ENCODE assay signal across 40 cellular contexts in genomic region chr9:104539275-104539674, GRCh38. TPM values are rescaled to one million over a fixed set of nuclear protein-coding genes. Genes with fewer than 3 reads are reported as not detected.
"Had no signal": no experiment of that assay in that cellular context is flagged by ENCODE, and none has a peak within 500 bp of the region (broad histone marks: within the 10 kb centered on the region; RNA-seq: fewer than 3 reads in every experiment).

No MANE protein-coding gene starts in this region.

- H3K36me3 ChIP-seq: adrenal gland, ascending aorta, cardiac muscle cell had no signal

- H3K4me1 ChIP-seq: adrenal gland, ascending aorta had no signal

- H3K9me3 Mint-ChIP-seq: activated B cell treated with CpG ODN at 0.5 μM for 24 hours; activated CD4-positive, alpha-beta memory T cell treated with anti-CD3 and anti-CD28 coated beads for 36 hours; activated CD4-positive, alpha-beta T cell treated with anti-CD3 and anti-CD28 coated beads, Interleukin-2, amount 10 ng/mL, durations not matched to agents 24 days and 14 days; activated CD8-positive, alpha-beta T cell treated with anti-CD3 and anti-CD28 coated beads for 36 hours; activated naive CD4-positive, alpha-beta T cell treated with anti-CD3 and anti-CD28 coated beads for 36 hours; activated naive CD4-positive, alpha-beta T cell treated with anti-CD3 and anti-CD28 coated beads, Interleukin-2, amount 50 U/mL, for 72 hours; activated naive CD8-positive, alpha-beta T cell treated with anti-CD3 and anti-CD28 coated beads for 36 hours; activated T-cell treated with anti-CD3 and anti-CD28 coated beads, Interleukin-2, amount 50 U/mL, for 4 hours; activated T-cell treated with anti-CD3 and anti-CD28 coated beads, Interleukin-2, amount 50 U/mL, for 72 hours; activated T-helper 1 cell treated with anti-CD3 and anti-CD28 coated beads, Interleukin-12 subunit alpha, Interleukin-12 subunit beta, Interleukin-2, Interleukin-4 antibody, amounts not matched to agents 30 ng/mL and 10 ng/mL and 1 ng/mL, durations not matched to agents 14 hours and 24 hours and 36 hours; activated T-helper 17 cell treated with anti-CD3 and anti-CD28 coated beads, Interleukin-2, amount 50 U/mL, for 72 hours; brain; T-helper 1 cell treated with Interleukin-12 subunit alpha and Interleukin-12 subunit beta and Interleukin-4 antibody, amounts not matched to agents 30 μg/mL and 1 μg/mL, for 36 hours; T-helper 2 cell treated with Interferon-gamma antibody and Interleukin-4, amounts not matched to agents 5 μg/mL and 100 μg/mL, for 36 hours had no signal

- H3K4me3 ChIP-seq: adrenal gland, ascending aorta, cardiac muscle cell had no signal

- FAIRE-seq: bronchial epithelial cell, TTC549 had no signal

- H3K36me3 Mint-ChIP-seq: activated CD4-positive, alpha-beta memory T cell treated with anti-CD3 and anti-CD28 coated beads for 36 hours; activated naive CD4-positive, alpha-beta T cell treated with anti-CD3 and anti-CD28 coated beads, Interleukin-2, amount 50 U/mL, for 72 hours; activated naive CD8-positive, alpha-beta T cell treated with anti-CD3 and anti-CD28 coated beads for 36 hours; brain had no signal

- H3K27ac ChIP-seq: adrenal gland, ascending aorta, cardiac muscle cell, VCaP had no signal

- H3K4me1 Mint-ChIP-seq: activated B cell treated with CpG ODN at 0.5 μM for 24 hours; activated CD4-positive, alpha-beta T cell treated with anti-CD3 and anti-CD28 coated beads, Interleukin-2, amount 10 ng/mL, durations not matched to agents 24 days and 14 days; activated naive CD8-positive, alpha-beta T cell treated with anti-CD3 and anti-CD28 coated beads for 36 hours; activated T-helper 17 cell treated with anti-CD3 and anti-CD28 coated beads, Interleukin-2, amount 50 U/mL, for 72 hours; brain; central memory CD8-positive, alpha-beta T cell had no signal

- ATAC-seq: activated CD8-positive, alpha-beta T cell treated with anti-CD3 and anti-CD28 coated beads for 36 hours; activated naive CD4-positive, alpha-beta T cell treated with anti-CD3 and anti-CD28 coated beads, Interleukin-2, amount 50 U/mL, for 72 hours; activated T-cell treated with anti-CD3 and anti-CD28 coated beads, Interleukin-2, amount 50 U/mL, for 4 hours; activated T-cell treated with anti-CD3 and anti-CD28 coated beads, Interleukin-2, amount 50 U/mL, for 72 hours; activated T-helper 17 cell treated with anti-CD3 and anti-CD28 coated beads, Interleukin-2, amount 50 U/mL, for 72 hours had no signal

- H3K9me3 ChIP-seq: adrenal gland, ascending aorta had no signal

- H3K4me3 Mint-ChIP-seq: activated B cell treated with CpG ODN at 0.5 μM for 24 hours; activated CD4-positive, alpha-beta memory T cell treated with anti-CD3 and anti-CD28 coated beads for 36 hours; activated CD4-positive, alpha-beta T cell treated with anti-CD3 and anti-CD28 coated beads, Interleukin-2, amount 10 ng/mL, durations not matched to agents 24 days and 14 days; activated CD8-positive, alpha-beta T cell treated with anti-CD3 and anti-CD28 coated beads for 36 hours; activated naive CD4-positive, alpha-beta T cell treated with anti-CD3 and anti-CD28 coated beads for 36 hours; activated naive CD8-positive, alpha-beta T cell treated with anti-CD3 and anti-CD28 coated beads for 36 hours; activated T-cell treated with anti-CD3 and anti-CD28 coated beads, Interleukin-2, amount 50 U/mL, for 4 hours; activated T-cell treated with anti-CD3 and anti-CD28 coated beads, Interleukin-2, amount 50 U/mL, for 72 hours; activated T-helper 1 cell treated with anti-CD3 and anti-CD28 coated beads, Interleukin-12 subunit alpha, Interleukin-12 subunit beta, Interleukin-2, Interleukin-4 antibody, amounts not matched to agents 30 ng/mL and 10 ng/mL and 1 ng/mL, durations not matched to agents 14 hours and 24 hours and 36 hours; activated T-helper 17 cell treated with anti-CD3 and anti-CD28 coated beads, Interleukin-2, amount 50 U/mL, for 72 hours; brain; central memory CD8-positive, alpha-beta T cell; T-helper 1 cell treated with Interleukin-12 subunit alpha and Interleukin-12 subunit beta and Interleukin-4 antibody, amounts not matched to agents 30 μg/mL and 1 μg/mL, for 36 hours; T-helper 2 cell treated with Interferon-gamma antibody and Interleukin-4, amounts not matched to agents 5 μg/mL and 100 μg/mL, for 36 hours had no signal

- H3K27me3 ChIP-seq: adrenal gland, ascending aorta, cardiac muscle cell had no signal

- H3K27ac Mint-ChIP-seq: activated B cell treated with CpG ODN at 0.5 μM for 24 hours; activated CD4-positive, alpha-beta memory T cell treated with anti-CD3 and anti-CD28 coated beads for 36 hours; activated CD4-positive, alpha-beta T cell treated with anti-CD3 and anti-CD28 coated beads, Interleukin-2, amount 10 ng/mL, durations not matched to agents 24 days and 14 days; activated CD8-positive, alpha-beta T cell treated with anti-CD3 and anti-CD28 coated beads for 36 hours; activated naive CD4-positive, alpha-beta T cell treated with anti-CD3 and anti-CD28 coated beads for 36 hours; activated naive CD4-positive, alpha-beta T cell treated with anti-CD3 and anti-CD28 coated beads, Interleukin-2, amount 50 U/mL, for 72 hours; activated naive CD8-positive, alpha-beta T cell treated with anti-CD3 and anti-CD28 coated beads for 36 hours; activated T-cell treated with anti-CD3 and anti-CD28 coated beads, Interleukin-2, amount 50 U/mL, for 72 hours; activated T-helper 1 cell treated with anti-CD3 and anti-CD28 coated beads, Interleukin-12 subunit alpha, Interleukin-12 subunit beta, Interleukin-2, Interleukin-4 antibody, amounts not matched to agents 30 ng/mL and 10 ng/mL and 1 ng/mL, durations not matched to agents 14 hours and 24 hours and 36 hours; activated T-helper 17 cell treated with anti-CD3 and anti-CD28 coated beads, Interleukin-2, amount 50 U/mL, for 72 hours; brain; T-helper 1 cell treated with Interleukin-12 subunit alpha and Interleukin-12 subunit beta and Interleukin-4 antibody, amounts not matched to agents 30 μg/mL and 1 μg/mL, for 36 hours; T-helper 2 cell treated with Interferon-gamma antibody and Interleukin-4, amounts not matched to agents 5 μg/mL and 100 μg/mL, for 36 hours had no signal

- H3K27me3 Mint-ChIP-seq: activated B cell treated with CpG ODN at 0.5 μM for 24 hours; activated CD4-positive, alpha-beta memory T cell treated with anti-CD3 and anti-CD28 coated beads for 36 hours; activated CD4-positive, alpha-beta T cell treated with anti-CD3 and anti-CD28 coated beads, Interleukin-2, amount 10 ng/mL, durations not matched to agents 24 days and 14 days; activated CD8-positive, alpha-beta T cell treated with anti-CD3 and anti-CD28 coated beads for 36 hours; activated naive CD8-positive, alpha-beta T cell treated with anti-CD3 and anti-CD28 coated beads for 36 hours; activated T-helper 17 cell treated with anti-CD3 and anti-CD28 coated beads, Interleukin-2, amount 50 U/mL, for 72 hours; central memory CD8-positive, alpha-beta T cell had no signal

- DNase-seq: activated B cell treated with CpG ODN at 0.5 μM for 24 hours; activated CD4-positive, alpha-beta memory T cell treated with anti-CD3 and anti-CD28 coated beads for 36 hours; activated CD4-positive, alpha-beta T cell treated with anti-CD3 and anti-CD28 coated beads for 4 hours; activated CD4-positive, alpha-beta T cell treated with anti-CD3 and anti-CD28 coated beads, Interleukin-2, amount 10 ng/mL, durations not matched to agents 24 days and 14 days; activated CD4-positive, alpha-beta T cell treated with anti-CD3 and anti-CD28 coated beads, Interleukin-2, amount 50 U/mL, for 1 hour; activated CD4-positive, alpha-beta T cell treated with anti-CD3 and anti-CD28 coated beads, Interleukin-2, amount 50 U/mL, for 4 hours; activated CD4-positive, CD25-positive, alpha-beta regulatory T cell treated with anti-CD3 and anti-CD28 coated beads, Interleukin-2, amount 50 U/mL, for 72 hours; activated CD8-positive, alpha-beta memory T cell treated with anti-CD3 and anti-CD28 coated beads, Interleukin-2, amount 50 U/mL, for 4 hours; activated CD8-positive, alpha-beta T cell treated with anti-CD3 and anti-CD28 coated beads for 36 hours; activated effector memory CD4-positive, alpha-beta T cell treated with anti-CD3 and anti-CD28 coated beads, Interleukin-2, amount 50 U/mL, for 16 hours; activated gamma-delta T cell treated with Interleukin-2 at 50 U/mL for 16 hours; activated naive CD4-positive, alpha-beta T cell; activated naive CD4-positive, alpha-beta T cell treated with anti-CD3 and anti-CD28 coated beads for 36 hours; activated naive CD4-positive, alpha-beta T cell treated with anti-CD3 and anti-CD28 coated beads, Interleukin-2, amount 50 U/mL, for 16 hours; activated naive CD8-positive, alpha-beta T cell treated with anti-CD3 and anti-CD28 coated beads for 36 hours; activated T-cell treated with anti-CD3 and anti-CD28 coated beads for 4 hours; activated T-cell treated with anti-CD3 and anti-CD28 coated beads, Interleukin-2, amount 50 U/mL, for 1 hour; activated T-cell treated with anti-CD3 and anti-CD28 coated beads, Interleukin-2, amount 50 U/mL, for 4 hours; activated T-cell treated with anti-CD3 and anti-CD28 coated beads, Interleukin-2, amount 50 U/mL, for 72 hours; adrenal gland; amniotic stem cell; caudate nucleus; cerebellar nuclear complex; T-helper 1 cell; T-helper 2 cell; T-helper 9 cell had no signal

RNA-seq across cellular contexts. Expression of gene OR13C3, which starts 2.6 kb away (rescaled TPM):
- total RNA-seq: activated B cell treated with CpG ODN at 0.5 μM for 24 hours; activated CD4-positive, alpha-beta memory T cell treated with anti-CD3 and anti-CD28 coated beads for 36 hours; activated CD4-positive, alpha-beta T cell treated with anti-CD3 and anti-CD28 coated beads, Interleukin-2, amount 10 ng/mL, durations not matched to agents 24 days and 14 days; activated CD8-positive, alpha-beta memory T cell treated with anti-CD3 and anti-CD28 coated beads for 36 hours; activated CD8-positive, alpha-beta T cell treated with anti-CD3 and anti-CD28 coated beads for 36 hours; activated naive CD4-positive, alpha-beta T cell treated with anti-CD3 and anti-CD28 coated beads for 36 hours; activated naive CD4-positive, alpha-beta T cell treated with anti-CD3 and anti-CD28 coated beads, Interleukin-2, amount 50 U/mL, for 72 hours; activated naive CD8-positive, alpha-beta T cell treated with anti-CD3 and anti-CD28 coated beads for 36 hours; activated T-cell treated with anti-CD3 and anti-CD28 coated beads, Interleukin-2, amount 50 U/mL, for 4 hours; activated T-cell treated with anti-CD3 and anti-CD28 coated beads, Interleukin-2, amount 50 U/mL, for 72 hours; activated T-helper 1 cell treated with anti-CD3 and anti-CD28 coated beads, Interleukin-12 subunit alpha, Interleukin-12 subunit beta, Interleukin-2, Interleukin-4 antibody, amounts not matched to agents 30 ng/mL and 10 ng/mL and 1 ng/mL, durations not matched to agents 14 hours and 24 hours and 36 hours; activated T-helper 17 cell treated with anti-CD3 and anti-CD28 coated beads, Interleukin-2, amount 50 U/mL, for 72 hours; adrenal gland; ascending aorta; bronchial epithelial cell; chondrocyte had no signal
- polyA plus RNA-seq: adrenal gland, cardiac muscle cell had no signal

RNA-seq across cellular contexts. Expression of gene OR13C4, which starts 12.3 kb away (rescaled TPM):
- total RNA-seq: activated B cell treated with CpG ODN at 0.5 μM for 24 hours; activated CD4-positive, alpha-beta memory T cell treated with anti-CD3 and anti-CD28 coated beads for 36 hours; activated CD4-positive, alpha-beta T cell treated with anti-CD3 and anti-CD28 coated beads, Interleukin-2, amount 10 ng/mL, durations not matched to agents 24 days and 14 days; activated CD8-positive, alpha-beta memory T cell treated with anti-CD3 and anti-CD28 coated beads for 36 hours; activated CD8-positive, alpha-beta T cell treated with anti-CD3 and anti-CD28 coated beads for 36 hours; activated naive CD4-positive, alpha-beta T cell treated with anti-CD3 and anti-CD28 coated beads for 36 hours; activated naive CD4-positive, alpha-beta T cell treated with anti-CD3 and anti-CD28 coated beads, Interleukin-2, amount 50 U/mL, for 72 hours; activated naive CD8-positive, alpha-beta T cell treated with anti-CD3 and anti-CD28 coated beads for 36 hours; activated T-cell treated with anti-CD3 and anti-CD28 coated beads, Interleukin-2, amount 50 U/mL, for 4 hours; activated T-cell treated with anti-CD3 and anti-CD28 coated beads, Interleukin-2, amount 50 U/mL, for 72 hours; activated T-helper 1 cell treated with anti-CD3 and anti-CD28 coated beads, Interleukin-12 subunit alpha, Interleukin-12 subunit beta, Interleukin-2, Interleukin-4 antibody, amounts not matched to agents 30 ng/mL and 10 ng/mL and 1 ng/mL, durations not matched to agents 14 hours and 24 hours and 36 hours; activated T-helper 17 cell treated with anti-CD3 and anti-CD28 coated beads, Interleukin-2, amount 50 U/mL, for 72 hours; adrenal gland; ascending aorta; bronchial epithelial cell; chondrocyte had no signal
- polyA plus RNA-seq: adrenal gland, cardiac muscle cell had no signal

RNA-seq across cellular contexts. Expression of gene OR13C8, which starts 29.7 kb away (rescaled TPM):
- total RNA-seq: activated B cell treated with CpG ODN at 0.5 μM for 24 hours; activated CD4-positive, alpha-beta memory T cell treated with anti-CD3 and anti-CD28 coated beads for 36 hours; activated CD4-positive, alpha-beta T cell treated with anti-CD3 and anti-CD28 coated beads, Interleukin-2, amount 10 ng/mL, durations not matched to agents 24 days and 14 days; activated CD8-positive, alpha-beta memory T cell treated with anti-CD3 and anti-CD28 coated beads for 36 hours; activated CD8-positive, alpha-beta T cell treated with anti-CD3 and anti-CD28 coated beads for 36 hours; activated naive CD4-positive, alpha-beta T cell treated with anti-CD3 and anti-CD28 coated beads for 36 hours; activated naive CD4-positive, alpha-beta T cell treated with anti-CD3 and anti-CD28 coated beads, Interleukin-2, amount 50 U/mL, for 72 hours; activated naive CD8-positive, alpha-beta T cell treated with anti-CD3 and anti-CD28 coated beads for 36 hours; activated T-cell treated with anti-CD3 and anti-CD28 coated beads, Interleukin-2, amount 50 U/mL, for 4 hours; activated T-cell treated with anti-CD3 and anti-CD28 coated beads, Interleukin-2, amount 50 U/mL, for 72 hours; activated T-helper 1 cell treated with anti-CD3 and anti-CD28 coated beads, Interleukin-12 subunit alpha, Interleukin-12 subunit beta, Interleukin-2, Interleukin-4 antibody, amounts not matched to agents 30 ng/mL and 10 ng/mL and 1 ng/mL, durations not matched to agents 14 hours and 24 hours and 36 hours; activated T-helper 17 cell treated with anti-CD3 and anti-CD28 coated beads, Interleukin-2, amount 50 U/mL, for 72 hours; adrenal gland; ascending aorta; bronchial epithelial cell; cardiac muscle cell; chondrocyte had no signal
- polyA plus RNA-seq: adrenal gland, cardiac muscle cell had no signal

RNA-seq across cellular contexts. Expression of gene OR13F1, which starts 35.2 kb away (rescaled TPM):
- total RNA-seq: activated B cell treated with CpG ODN at 0.5 μM for 24 hours; activated CD4-positive, alpha-beta memory T cell treated with anti-CD3 and anti-CD28 coated beads for 36 hours; activated CD4-positive, alpha-beta T cell treated with anti-CD3 and anti-CD28 coated beads, Interleukin-2, amount 10 ng/mL, durations not matched to agents 24 days and 14 days; activated CD8-positive, alpha-beta memory T cell treated with anti-CD3 and anti-CD28 coated beads for 36 hours; activated CD8-positive, alpha-beta T cell treated with anti-CD3 and anti-CD28 coated beads for 36 hours; activated naive CD4-positive, alpha-beta T cell treated with anti-CD3 and anti-CD28 coated beads for 36 hours; activated naive CD4-positive, alpha-beta T cell treated with anti-CD3 and anti-CD28 coated beads, Interleukin-2, amount 50 U/mL, for 72 hours; activated naive CD8-positive, alpha-beta T cell treated with anti-CD3 and anti-CD28 coated beads for 36 hours; activated T-cell treated with anti-CD3 and anti-CD28 coated beads, Interleukin-2, amount 50 U/mL, for 4 hours; activated T-cell treated with anti-CD3 and anti-CD28 coated beads, Interleukin-2, amount 50 U/mL, for 72 hours; activated T-helper 1 cell treated with anti-CD3 and anti-CD28 coated beads, Interleukin-12 subunit alpha, Interleukin-12 subunit beta, Interleukin-2, Interleukin-4 antibody, amounts not matched to agents 30 ng/mL and 10 ng/mL and 1 ng/mL, durations not matched to agents 14 hours and 24 hours and 36 hours; activated T-helper 17 cell treated with anti-CD3 and anti-CD28 coated beads, Interleukin-2, amount 50 U/mL, for 72 hours; adrenal gland; ascending aorta; bronchial epithelial cell; cardiac muscle cell; chondrocyte had no signal
- polyA plus RNA-seq: adrenal gland, cardiac muscle cell had no signal

RNA-seq across cellular contexts. Expression of gene OR13C5, which starts 59.9 kb away (rescaled TPM):
- total RNA-seq: activated B cell treated with CpG ODN at 0.5 μM for 24 hours; activated CD4-positive, alpha-beta memory T cell treated with anti-CD3 and anti-CD28 coated beads for 36 hours; activated CD4-positive, alpha-beta T cell treated with anti-CD3 and anti-CD28 coated beads, Interleukin-2, amount 10 ng/mL, durations not matched to agents 24 days and 14 days; activated CD8-positive, alpha-beta memory T cell treated with anti-CD3 and anti-CD28 coated beads for 36 hours; activated CD8-positive, alpha-beta T cell treated with anti-CD3 and anti-CD28 coated beads for 36 hours; activated naive CD4-positive, alpha-beta T cell treated with anti-CD3 and anti-CD28 coated beads for 36 hours; activated naive CD4-positive, alpha-beta T cell treated with anti-CD3 and anti-CD28 coated beads, Interleukin-2, amount 50 U/mL, for 72 hours; activated naive CD8-positive, alpha-beta T cell treated with anti-CD3 and anti-CD28 coated beads for 36 hours; activated T-cell treated with anti-CD3 and anti-CD28 coated beads, Interleukin-2, amount 50 U/mL, for 4 hours; activated T-cell treated with anti-CD3 and anti-CD28 coated beads, Interleukin-2, amount 50 U/mL, for 72 hours; activated T-helper 1 cell treated with anti-CD3 and anti-CD28 coated beads, Interleukin-12 subunit alpha, Interleukin-12 subunit beta, Interleukin-2, Interleukin-4 antibody, amounts not matched to agents 30 ng/mL and 10 ng/mL and 1 ng/mL, durations not matched to agents 14 hours and 24 hours and 36 hours; activated T-helper 17 cell treated with anti-CD3 and anti-CD28 coated beads, Interleukin-2, amount 50 U/mL, for 72 hours; adrenal gland; ascending aorta; bronchial epithelial cell; chondrocyte had no signal
- polyA plus RNA-seq: adrenal gland had no signal
